ENCODE assay signal across 2 cellular contexts in the genomic region with DNA sequence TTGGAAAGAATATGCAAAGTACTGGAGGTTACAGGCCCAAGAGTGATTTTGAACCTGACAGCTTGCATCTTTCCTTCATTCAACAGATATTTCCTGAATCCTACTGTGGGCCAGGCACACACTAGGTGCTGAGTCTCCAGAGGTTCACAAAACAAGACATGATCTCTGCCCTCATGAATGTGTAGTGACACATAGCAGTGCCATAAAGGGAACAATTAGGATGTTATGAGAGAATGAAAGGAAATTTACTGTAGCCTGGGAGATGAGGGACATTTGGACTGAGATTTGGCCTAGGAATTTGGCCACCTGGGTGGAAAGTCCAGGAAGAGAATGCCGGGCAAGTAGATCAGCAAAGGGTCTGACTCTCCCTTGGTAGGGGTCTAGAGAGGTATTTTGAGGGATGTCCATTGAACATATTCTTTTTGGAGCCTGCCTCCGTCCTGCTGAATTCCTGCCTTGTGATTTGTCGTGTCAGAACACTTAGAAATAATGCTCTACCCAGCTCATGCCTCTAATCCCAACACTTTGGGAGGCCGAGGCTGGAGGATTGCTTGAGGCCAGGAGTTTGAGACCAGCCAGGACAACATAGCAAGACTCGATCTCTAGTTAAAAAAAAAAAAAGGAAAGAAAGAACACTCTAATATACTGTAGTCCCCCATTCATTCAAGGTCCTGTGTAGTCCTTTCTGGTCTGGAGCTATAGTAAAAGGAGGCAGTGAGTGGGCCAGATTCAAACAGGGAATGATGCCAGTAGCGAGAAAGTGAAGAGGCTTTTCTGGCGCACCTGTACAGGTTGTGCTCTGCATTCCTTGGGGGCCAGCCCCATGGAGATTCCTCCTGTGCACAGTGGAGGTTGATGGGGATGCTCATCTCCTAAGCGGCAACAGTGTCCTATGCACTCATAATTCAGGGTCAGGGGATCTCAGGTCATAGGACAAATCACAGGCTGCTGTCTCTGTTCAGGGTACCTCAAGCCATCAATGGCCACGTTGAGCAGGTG.
TF ChIP-seq lines count a peak whose summit lies in the region.

No MANE protein-coding gene starts in this region.

TF ChIP-seq in GM23338, 12 proteins besides CTCF, POLR2A, EP300 and RAD21 (continues in another document):
- TF ChIP-seq POLR2AphosphoS5 (IDR thresholded peaks at IDR 0.05; ENCODE audit: low read depth) (no peak), EZH2phosphoT487 (IDR thresholded peaks at IDR 0.05; ENCODE audit: unreplicated experiment) (no peak), EZH2 (IDR thresholded peaks at IDR 0.05; ENCODE audit: low read depth, unreplicated experiment) (no peak), CREB1 (CRISPR knock-in tag; IDR thresholded peaks at IDR 0.05; ENCODE audit: low read depth) (no peak), ZNF331 (CRISPR knock-in tag; IDR thresholded peaks at IDR 0.05; ENCODE audit: low read depth) (no peak), ZNF114 (CRISPR knock-in tag; IDR thresholded peaks at IDR 0.05) (no peak), JUNB (IDR thresholded peaks at IDR 0.05; ENCODE audit: unreplicated experiment) (no peak), STAT1 (IDR thresholded peaks at IDR 0.05; ENCODE audit: unreplicated experiment) (no peak), NANOG (IDR thresholded peaks at IDR 0.05; ENCODE audit: borderline replicate concordance) (no peak)
- TF ChIP-seq, protein P1, sequence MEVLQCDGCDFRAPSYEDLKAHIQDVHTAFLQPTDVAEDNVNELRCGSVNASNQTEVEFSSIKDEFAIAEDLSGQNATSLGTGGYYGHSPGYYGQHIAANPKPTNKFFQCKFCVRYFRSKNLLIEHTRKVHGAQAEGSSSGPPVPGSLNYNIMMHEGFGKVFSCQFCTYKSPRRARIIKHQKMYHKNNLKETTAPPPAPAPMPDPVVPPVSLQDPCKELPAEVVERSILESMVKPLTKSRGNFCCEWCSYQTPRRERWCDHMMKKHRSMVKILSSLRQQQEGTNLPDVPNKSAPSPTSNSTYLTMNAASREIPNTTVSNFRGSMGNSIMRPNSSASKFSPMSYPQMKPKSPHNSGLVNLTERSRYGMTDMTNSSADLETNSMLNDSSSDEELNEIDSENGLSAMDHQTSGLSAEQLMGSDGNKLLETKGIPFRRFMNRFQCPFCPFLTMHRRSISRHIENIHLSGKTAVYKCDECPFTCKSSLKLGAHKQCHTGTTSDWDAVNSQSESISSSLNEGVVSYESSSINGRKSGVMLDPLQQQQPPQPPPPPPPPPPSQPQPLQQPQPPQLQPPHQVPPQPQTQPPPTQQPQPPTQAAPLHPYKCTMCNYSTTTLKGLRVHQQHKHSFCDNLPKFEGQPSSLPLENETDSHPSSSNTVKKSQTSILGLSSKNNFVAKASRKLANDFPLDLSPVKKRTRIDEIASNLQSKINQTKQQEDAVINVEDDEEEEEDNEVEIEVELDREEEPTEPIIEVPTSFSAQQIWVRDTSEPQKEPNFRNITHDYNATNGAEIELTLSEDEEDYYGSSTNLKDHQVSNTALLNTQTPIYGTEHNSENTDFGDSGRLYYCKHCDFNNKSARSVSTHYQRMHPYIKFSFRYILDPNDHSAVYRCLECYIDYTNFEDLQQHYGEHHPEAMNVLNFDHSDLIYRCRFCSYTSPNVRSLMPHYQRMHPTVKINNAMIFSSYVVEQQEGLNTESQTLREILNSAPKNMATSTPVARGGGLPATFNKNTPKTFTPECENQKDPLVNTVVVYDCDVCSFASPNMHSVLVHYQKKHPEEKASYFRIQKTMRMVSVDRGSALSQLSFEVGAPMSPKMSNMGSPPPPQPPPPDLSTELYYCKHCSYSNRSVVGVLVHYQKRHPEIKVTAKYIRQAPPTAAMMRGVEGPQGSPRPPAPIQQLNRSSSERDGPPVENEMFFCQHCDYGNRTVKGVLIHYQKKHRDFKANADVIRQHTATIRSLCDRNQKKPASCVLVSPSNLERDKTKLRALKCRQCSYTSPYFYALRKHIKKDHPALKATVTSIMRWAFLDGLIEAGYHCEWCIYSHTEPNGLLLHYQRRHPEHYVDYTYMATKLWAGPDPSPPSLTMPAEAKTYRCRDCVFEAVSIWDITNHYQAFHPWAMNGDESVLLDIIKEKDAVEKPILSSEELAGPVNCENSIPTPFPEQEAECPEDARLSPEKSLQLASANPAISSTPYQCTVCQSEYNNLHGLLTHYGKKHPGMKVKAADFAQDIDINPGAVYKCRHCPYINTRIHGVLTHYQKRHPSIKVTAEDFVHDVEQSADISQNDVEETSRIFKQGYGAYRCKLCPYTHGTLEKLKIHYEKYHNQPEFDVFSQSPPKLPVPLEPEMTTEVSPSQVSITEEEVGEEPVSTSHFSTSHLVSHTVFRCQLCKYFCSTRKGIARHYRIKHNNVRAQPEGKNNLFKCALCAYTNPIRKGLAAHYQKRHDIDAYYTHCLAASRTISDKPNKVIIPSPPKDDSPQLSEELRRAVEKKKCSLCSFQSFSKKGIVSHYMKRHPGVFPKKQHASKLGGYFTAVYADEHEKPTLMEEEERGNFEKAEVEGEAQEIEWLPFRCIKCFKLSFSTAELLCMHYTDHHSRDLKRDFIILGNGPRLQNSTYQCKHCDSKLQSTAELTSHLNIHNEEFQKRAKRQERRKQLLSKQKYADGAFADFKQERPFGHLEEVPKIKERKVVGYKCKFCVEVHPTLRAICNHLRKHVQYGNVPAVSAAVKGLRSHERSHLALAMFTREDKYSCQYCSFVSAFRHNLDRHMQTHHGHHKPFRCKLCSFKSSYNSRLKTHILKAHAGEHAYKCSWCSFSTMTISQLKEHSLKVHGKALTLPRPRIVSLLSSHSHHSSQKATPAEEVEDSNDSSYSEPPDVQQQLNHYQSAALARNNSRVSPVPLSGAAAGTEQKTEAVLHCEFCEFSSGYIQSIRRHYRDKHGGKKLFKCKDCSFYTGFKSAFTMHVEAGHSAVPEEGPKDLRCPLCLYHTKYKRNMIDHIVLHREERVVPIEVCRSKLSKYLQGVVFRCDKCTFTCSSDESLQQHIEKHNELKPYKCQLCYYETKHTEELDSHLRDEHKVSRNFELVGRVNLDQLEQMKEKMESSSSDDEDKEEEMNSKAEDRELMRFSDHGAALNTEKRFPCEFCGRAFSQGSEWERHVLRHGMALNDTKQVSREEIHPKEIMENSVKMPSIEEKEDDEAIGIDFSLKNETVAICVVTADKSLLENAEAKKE (CRISPR knock-in tag; IDR thresholded peaks at IDR 0.05), result no peak
- TF ChIP-seq, protein P2, sequence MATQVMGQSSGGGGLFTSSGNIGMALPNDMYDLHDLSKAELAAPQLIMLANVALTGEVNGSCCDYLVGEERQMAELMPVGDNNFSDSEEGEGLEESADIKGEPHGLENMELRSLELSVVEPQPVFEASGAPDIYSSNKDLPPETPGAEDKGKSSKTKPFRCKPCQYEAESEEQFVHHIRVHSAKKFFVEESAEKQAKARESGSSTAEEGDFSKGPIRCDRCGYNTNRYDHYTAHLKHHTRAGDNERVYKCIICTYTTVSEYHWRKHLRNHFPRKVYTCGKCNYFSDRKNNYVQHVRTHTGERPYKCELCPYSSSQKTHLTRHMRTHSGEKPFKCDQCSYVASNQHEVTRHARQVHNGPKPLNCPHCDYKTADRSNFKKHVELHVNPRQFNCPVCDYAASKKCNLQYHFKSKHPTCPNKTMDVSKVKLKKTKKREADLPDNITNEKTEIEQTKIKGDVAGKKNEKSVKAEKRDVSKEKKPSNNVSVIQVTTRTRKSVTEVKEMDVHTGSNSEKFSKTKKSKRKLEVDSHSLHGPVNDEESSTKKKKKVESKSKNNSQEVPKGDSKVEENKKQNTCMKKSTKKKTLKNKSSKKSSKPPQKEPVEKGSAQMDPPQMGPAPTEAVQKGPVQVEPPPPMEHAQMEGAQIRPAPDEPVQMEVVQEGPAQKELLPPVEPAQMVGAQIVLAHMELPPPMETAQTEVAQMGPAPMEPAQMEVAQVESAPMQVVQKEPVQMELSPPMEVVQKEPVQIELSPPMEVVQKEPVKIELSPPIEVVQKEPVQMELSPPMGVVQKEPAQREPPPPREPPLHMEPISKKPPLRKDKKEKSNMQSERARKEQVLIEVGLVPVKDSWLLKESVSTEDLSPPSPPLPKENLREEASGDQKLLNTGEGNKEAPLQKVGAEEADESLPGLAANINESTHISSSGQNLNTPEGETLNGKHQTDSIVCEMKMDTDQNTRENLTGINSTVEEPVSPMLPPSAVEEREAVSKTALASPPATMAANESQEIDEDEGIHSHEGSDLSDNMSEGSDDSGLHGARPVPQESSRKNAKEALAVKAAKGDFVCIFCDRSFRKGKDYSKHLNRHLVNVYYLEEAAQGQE (IDR thresholded peaks at IDR 0.05; ENCODE audit: unreplicated experiment), result no peak

TF ChIP-seq in GM12878, 131 proteins besides CTCF, POLR2A, EP300 and RAD21:
- TF ChIP-seq ZBED1 (IDR thresholded peaks at IDR 0.05; ENCODE audit: borderline replicate concordance) (no peak), TCF3 (IDR thresholded peaks at IDR 0.05; ENCODE audit: borderline replicate concordance, insufficient read depth, low read depth, low read length) (no peak), FOS (IDR thresholded peaks at IDR 0.05; ENCODE audit: borderline replicate concordance, extremely low read depth, insufficient read length) (no peak), MXI1 (IDR thresholded peaks at IDR 0.05; ENCODE audit: low read depth, low read length) (no peak), EZH2 (IDR thresholded peaks at IDR 0.05; ENCODE audit: borderline replicate concordance, control insufficient read depth, low read depth, low read length) (no peak), KDM1A (IDR thresholded peaks at IDR 0.05; ENCODE audit: borderline replicate concordance) (no peak), RAD51 (IDR thresholded peaks at IDR 0.05) (no peak), ATF7 (IDR thresholded peaks at IDR 0.05; ENCODE audit: low read depth) (no peak), CREM (IDR thresholded peaks at IDR 0.05; ENCODE audit: low read depth) (no peak), HDGF (IDR thresholded peaks at IDR 0.05) (no peak), MYB (IDR thresholded peaks at IDR 0.05; ENCODE audit: borderline replicate concordance, low read depth, low read length) (no peak), RFX5 (IDR thresholded peaks at IDR 0.05; ENCODE audit: low read depth, low read length) (no peak), CBX5 (IDR thresholded peaks at IDR 0.05; ENCODE audit: low read depth) (no peak), SMAD5 (IDR thresholded peaks at IDR 0.05; ENCODE audit: low read depth) (no peak), ETV6 (conservative IDR thresholded peaks at IDR 0.05 in 1 of 2, IDR thresholded peaks at IDR 0.05 in 1 of 2; ENCODE audit: borderline replicate concordance in 1 of 2, low read depth in 1 of 2) (no peak)
- TF ChIP-seq, protein P3, sequence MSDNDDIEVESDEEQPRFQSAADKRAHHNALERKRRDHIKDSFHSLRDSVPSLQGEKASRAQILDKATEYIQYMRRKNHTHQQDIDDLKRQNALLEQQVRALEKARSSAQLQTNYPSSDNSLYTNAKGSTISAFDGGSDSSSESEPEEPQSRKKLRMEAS (IDR thresholded peaks at IDR 0.05; ENCODE audit: low read depth, low read length), result no peak
- TF ChIP-seq, protein P4, sequence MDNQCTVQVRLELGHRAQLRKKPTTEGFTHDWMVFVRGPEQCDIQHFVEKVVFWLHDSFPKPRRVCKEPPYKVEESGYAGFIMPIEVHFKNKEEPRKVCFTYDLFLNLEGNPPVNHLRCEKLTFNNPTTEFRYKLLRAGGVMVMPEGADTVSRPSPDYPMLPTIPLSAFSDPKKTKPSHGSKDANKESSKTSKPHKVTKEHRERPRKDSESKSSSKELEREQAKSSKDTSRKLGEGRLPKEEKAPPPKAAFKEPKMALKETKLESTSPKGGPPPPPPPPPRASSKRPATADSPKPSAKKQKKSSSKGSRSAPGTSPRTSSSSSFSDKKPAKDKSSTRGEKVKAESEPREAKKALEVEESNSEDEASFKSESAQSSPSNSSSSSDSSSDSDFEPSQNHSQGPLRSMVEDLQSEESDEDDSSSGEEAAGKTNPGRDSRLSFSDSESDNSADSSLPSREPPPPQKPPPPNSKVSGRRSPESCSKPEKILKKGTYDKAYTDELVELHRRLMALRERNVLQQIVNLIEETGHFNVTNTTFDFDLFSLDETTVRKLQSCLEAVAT (IDR thresholded peaks at IDR 0.05), result no peak
- TF ChIP-seq, protein P5, sequence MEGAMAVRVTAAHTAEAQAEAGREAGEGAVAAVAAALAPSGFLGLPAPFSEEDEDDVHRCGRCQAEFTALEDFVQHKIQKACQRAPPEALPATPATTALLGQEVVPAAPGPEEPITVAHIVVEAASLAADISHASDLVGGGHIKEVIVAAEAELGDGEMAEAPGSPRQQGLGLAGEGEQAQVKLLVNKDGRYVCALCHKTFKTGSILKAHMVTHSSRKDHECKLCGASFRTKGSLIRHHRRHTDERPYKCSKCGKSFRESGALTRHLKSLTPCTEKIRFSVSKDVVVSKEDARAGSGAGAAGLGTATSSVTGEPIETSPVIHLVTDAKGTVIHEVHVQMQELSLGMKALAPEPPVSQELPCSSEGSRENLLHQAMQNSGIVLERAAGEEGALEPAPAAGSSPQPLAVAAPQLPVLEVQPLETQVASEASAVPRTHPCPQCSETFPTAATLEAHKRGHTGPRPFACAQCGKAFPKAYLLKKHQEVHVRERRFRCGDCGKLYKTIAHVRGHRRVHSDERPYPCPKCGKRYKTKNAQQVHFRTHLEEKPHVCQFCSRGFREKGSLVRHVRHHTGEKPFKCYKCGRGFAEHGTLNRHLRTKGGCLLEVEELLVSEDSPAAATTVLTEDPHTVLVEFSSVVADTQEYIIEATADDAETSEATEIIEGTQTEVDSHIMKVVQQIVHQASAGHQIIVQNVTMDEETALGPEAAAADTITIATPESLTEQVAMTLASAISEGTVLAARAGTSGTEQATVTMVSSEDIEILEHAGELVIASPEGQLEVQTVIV (IDR thresholded peaks at IDR 0.05; ENCODE audit: borderline replicate concordance, partially characterized antibody), result no peak
- TF ChIP-seq, protein P6, sequence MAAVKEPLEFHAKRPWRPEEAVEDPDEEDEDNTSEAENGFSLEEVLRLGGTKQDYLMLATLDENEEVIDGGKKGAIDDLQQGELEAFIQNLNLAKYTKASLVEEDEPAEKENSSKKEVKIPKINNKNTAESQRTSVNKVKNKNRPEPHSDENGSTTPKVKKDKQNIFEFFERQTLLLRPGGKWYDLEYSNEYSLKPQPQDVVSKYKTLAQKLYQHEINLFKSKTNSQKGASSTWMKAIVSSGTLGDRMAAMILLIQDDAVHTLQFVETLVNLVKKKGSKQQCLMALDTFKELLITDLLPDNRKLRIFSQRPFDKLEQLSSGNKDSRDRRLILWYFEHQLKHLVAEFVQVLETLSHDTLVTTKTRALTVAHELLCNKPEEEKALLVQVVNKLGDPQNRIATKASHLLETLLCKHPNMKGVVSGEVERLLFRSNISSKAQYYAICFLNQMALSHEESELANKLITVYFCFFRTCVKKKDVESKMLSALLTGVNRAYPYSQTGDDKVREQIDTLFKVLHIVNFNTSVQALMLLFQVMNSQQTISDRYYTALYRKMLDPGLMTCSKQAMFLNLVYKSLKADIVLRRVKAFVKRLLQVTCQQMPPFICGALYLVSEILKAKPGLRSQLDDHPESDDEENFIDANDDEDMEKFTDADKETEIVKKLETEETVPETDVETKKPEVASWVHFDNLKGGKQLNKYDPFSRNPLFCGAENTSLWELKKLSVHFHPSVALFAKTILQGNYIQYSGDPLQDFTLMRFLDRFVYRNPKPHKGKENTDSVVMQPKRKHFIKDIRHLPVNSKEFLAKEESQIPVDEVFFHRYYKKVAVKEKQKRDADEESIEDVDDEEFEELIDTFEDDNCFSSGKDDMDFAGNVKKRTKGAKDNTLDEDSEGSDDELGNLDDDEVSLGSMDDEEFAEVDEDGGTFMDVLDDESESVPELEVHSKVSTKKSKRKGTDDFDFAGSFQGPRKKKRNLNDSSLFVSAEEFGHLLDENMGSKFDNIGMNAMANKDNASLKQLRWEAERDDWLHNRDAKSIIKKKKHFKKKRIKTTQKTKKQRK (IDR thresholded peaks at IDR 0.05; ENCODE audit: low read depth, low read length), result no peak
